Comparison of ENCODE assay signal across 29 cellular contexts in the genomic region with DNA sequence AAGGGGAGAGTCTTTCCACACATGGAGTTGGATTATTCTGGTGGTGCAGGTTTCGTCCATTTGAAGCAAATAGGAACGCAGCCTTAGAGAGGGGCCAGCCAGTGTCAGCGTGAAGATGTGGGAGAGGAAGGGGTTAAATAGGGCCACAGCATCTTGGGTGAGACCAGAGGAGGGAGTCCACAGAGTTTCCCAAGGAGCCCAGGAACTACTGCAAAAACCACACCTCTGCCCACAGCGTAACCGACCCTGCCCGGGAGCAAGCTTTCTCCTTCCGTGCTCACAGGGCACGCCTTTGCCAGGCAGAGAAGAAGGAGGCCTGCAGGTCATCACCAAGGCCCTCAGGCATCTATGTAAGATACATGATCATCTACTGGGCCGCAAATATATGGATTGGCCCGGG.
"Had no signal": no experiment of that assay in that cellular context is flagged by ENCODE, and none has a peak within 500 bp of the region (broad histone marks: within the 10 kb centered on the region; RNA-seq: fewer than 3 reads in every experiment).

No MANE protein-coding gene starts in this region.

- DNase-seq: colonic mucosa; cortex of kidney; dermis blood vessel endothelial cell; dorsolateral prefrontal cortex; effector CD4-positive, alpha-beta T cell; effector CD8-positive, alpha-beta T cell; effector memory CD4-positive, alpha-beta T cell; effector memory CD8-positive, alpha-beta T cell; endodermal cell; erythroblast; esophagus squamous epithelium; foreskin fibroblast; foreskin keratinocyte; foreskin melanocyte; gastrocnemius medialis; glutamatergic neuron; head of caudate nucleus; heart left ventricle; heart right ventricle had no signal

- H3K79me2 ChIP-seq: hepatocyte had no signal

- H3K4me1 ChIP-seq: colonic mucosa, esophagus squamous epithelium, foreskin keratinocyte, gastrocnemius medialis, heart left ventricle, heart right ventricle had no signal

- ATAC-seq: effector memory CD8-positive, alpha-beta T cell; esophagus mucosa; foreskin keratinocyte; gastrocnemius medialis; gastroesophageal sphincter; heart left ventricle; heart right ventricle had no signal

- H3K9me3 ChIP-seq: colonic mucosa, esophagus muscularis mucosa, esophagus squamous epithelium, gastrocnemius medialis, gastroesophageal sphincter, heart left ventricle, heart right ventricle had no signal

- H3K4me2 ChIP-seq: hepatocyte had no signal

- H3K27ac ChIP-seq: colonic mucosa, coronary artery, epithelial cell of prostate, esophagus muscularis mucosa, esophagus squamous epithelium, foreskin keratinocyte, gastrocnemius medialis, gastroesophageal sphincter, heart left ventricle, heart right ventricle, hepatocyte had no signal

- H3K27ac Mint-ChIP-seq: dendritic cell treated with granulocyte-macrophage colony-stimulating factor and Interleukin-4, amounts not matched to agents 40 ng/mL and 50 ng/mL, for 4 days; effector memory CD8-positive, alpha-beta T cell; endodermal cell had no signal

- H3K27me3 Mint-ChIP-seq: dendritic cell treated with granulocyte-macrophage colony-stimulating factor and Interleukin-4, amounts not matched to agents 40 ng/mL and 50 ng/mL, for 4 days; effector memory CD8-positive, alpha-beta T cell had no signal

- H2AFZ ChIP-seq: hepatocyte had no signal

- H3K4me3 Mint-ChIP-seq: dendritic cell treated with granulocyte-macrophage colony-stimulating factor and Interleukin-4, amounts not matched to agents 40 ng/mL and 50 ng/mL, for 4 days; effector memory CD8-positive, alpha-beta T cell; endodermal cell had no signal

- H3K4me3 ChIP-seq: colonic mucosa, coronary artery, esophagus muscularis mucosa, esophagus squamous epithelium, gastrocnemius medialis, gastroesophageal sphincter, heart left ventricle, heart right ventricle, hepatocyte had no signal

- H3K36me3 ChIP-seq: colonic mucosa had no signal

- FAIRE-seq: endometrium, endothelial cell of umbilical vein, frontal cortex had no signal

- H3K9me3 Mint-ChIP-seq: dendritic cell treated with granulocyte-macrophage colony-stimulating factor and Interleukin-4, amounts not matched to agents 40 ng/mL and 50 ng/mL, for 4 days; effector memory CD8-positive, alpha-beta T cell; endodermal cell had no signal

- H3K27me3 ChIP-seq: colonic mucosa, dorsolateral prefrontal cortex, esophagus muscularis mucosa, esophagus squamous epithelium, foreskin keratinocyte, gastrocnemius medialis, gastroesophageal sphincter, heart left ventricle, heart right ventricle, hepatocyte had no signal
